ENCODE assay signal across 15 cellular contexts in genomic region chr17:35062284-35062683, GRCh38. TPM values are rescaled to one million over a fixed set of nuclear protein-coding genes. Genes with fewer than 3 reads are reported as not detected.
DNase-seq lines count a peak whose midpoint lies in the region; ATAC-seq lines count a peak whose summit lies in the region.
"Had no signal": no experiment of that assay in that cellular context is flagged by ENCODE, and none has a peak within 500 bp of the region (broad histone marks: within the 10 kb centered on the region; RNA-seq: fewer than 3 reads in every experiment).

No MANE protein-coding gene starts in this region.

- no peaks in the 10 kb centered on the region for H3K27me3 Mint-ChIP-seq in activated CD8-positive, alpha-beta memory T cell treated with anti-CD3 and anti-CD28 coated beads, Interleukin-2, amount 10 ng/mL, durations not matched to agents 7 days and 5 days
- no peaks in the 10 kb centered on the region for H3K27me3 Mint-ChIP-seq in T-cell
- no peaks in the 10 kb centered on the region for H3K27me3 Mint-ChIP-seq in effector memory CD8-positive, alpha-beta T cell

- peak overlapping the region; percentile 63 for H3K4me2 ChIP-seq in skeletal muscle satellite cell (ENCODE audit: low read length)

- H3K9me3 ChIP-seq in skeletal muscle satellite cell (replicated peaks; ENCODE audit: low read length) = no peaks in the 10 kb centered on the region

- no peak overlapping the region for H3K4me3 ChIP-seq in skeletal muscle satellite cell (ENCODE audit: low read length)

- intact Hi-C loops in posterior cingulate gyrus (cut with DNase I) = no loop called here

- peak overlapping the region; percentile 91 for H3K27ac Mint-ChIP-seq in activated CD8-positive, alpha-beta memory T cell treated with anti-CD3 and anti-CD28 coated beads, Interleukin-2, amount 10 ng/mL, durations not matched to agents 7 days and 5 days
- H3K27ac Mint-ChIP-seq in T-cell = peak overlapping the region; percentile 90 to 96
- peak overlapping the region; percentile 94 to 97 for H3K27ac Mint-ChIP-seq in effector memory CD8-positive, alpha-beta T cell

- POLR2A ChIA-PET in T-cell (lab: Charles Lee) = interaction anchor here (0.9 to 1.8 kb wide), 4 partner anchors 9 to 27 kb away, joined by 3 to 10 read pairs (median 6); no protein-coding TSS in a partner anchor

- peaks cover 4% of the 10 kb centered on the region for H3K9me3 Mint-ChIP-seq in activated CD8-positive, alpha-beta memory T cell treated with anti-CD3 and anti-CD28 coated beads, Interleukin-2, amount 10 ng/mL, durations not matched to agents 7 days and 5 days (ENCODE audit: low read depth)
- H3K9me3 Mint-ChIP-seq in T-cell = no peaks in the 10 kb centered on the region
- no peaks in the 10 kb centered on the region for H3K9me3 Mint-ChIP-seq in effector memory CD8-positive, alpha-beta T cell
- H3K9me3 Mint-ChIP-seq: neural crest cell had no signal

- H3K4me3 Mint-ChIP-seq in activated CD8-positive, alpha-beta memory T cell treated with anti-CD3 and anti-CD28 coated beads, Interleukin-2, amount 10 ng/mL, durations not matched to agents 7 days and 5 days = peak overlapping the region; percentile 54
- peak overlapping the region; percentile 52 to 76 (median 70) for H3K4me3 Mint-ChIP-seq in T-cell
- peak overlapping the region; percentile 45 to 71 for H3K4me3 Mint-ChIP-seq in effector memory CD8-positive, alpha-beta T cell
- H3K4me3 Mint-ChIP-seq: neural crest cell had no signal

- no peak overlapping the region for H3K9ac ChIP-seq in skeletal muscle satellite cell (ENCODE audit: low read depth, low read length)

- peaks cover 14% of the 10 kb centered on the region for H3K36me3 ChIP-seq in skeletal muscle satellite cell (ENCODE audit: insufficient read depth, low read length)

- CTCF ChIA-PET in activated CD8-positive, alpha-beta memory T cell treated with anti-CD3 and anti-CD28 coated beads, Interleukin-2, amount 10 ng/mL, durations not matched to agents 7 days and 5 days (lab: Charles Lee) = interaction anchor here (0.5 to 4.8 kb wide), 6 partner anchors 12 to 71 kb away, joined by 3 to 46 read pairs (median 18); no protein-coding TSS in a partner anchor
- CTCF ChIA-PET in T-cell (lab: Charles Lee) = interaction anchor here (1.2 to 4.7 kb wide), 4 partner anchors 11 to 81 kb away, joined by 3 to 33 read pairs (median 14); no protein-coding TSS in a partner anchor

- peaks cover 22% of the 10 kb centered on the region for H3K4me1 ChIP-seq in skeletal muscle satellite cell (ENCODE audit: control insufficient read depth, insufficient read depth, low read length)

- H3K27me3 ChIP-seq in skeletal muscle satellite cell (ENCODE audit: control insufficient read depth, insufficient read depth, low read length) = no peaks in the 10 kb centered on the region

- H3K36me3 Mint-ChIP-seq in activated CD8-positive, alpha-beta memory T cell treated with anti-CD3 and anti-CD28 coated beads, Interleukin-2, amount 10 ng/mL, durations not matched to agents 7 days and 5 days = peaks cover 54% of the 10 kb centered on the region
- peaks cover 34% of the 10 kb centered on the region for H3K36me3 Mint-ChIP-seq in T-cell
- peaks cover 16% of the 10 kb centered on the region for H3K36me3 Mint-ChIP-seq in effector memory CD8-positive, alpha-beta T cell (ENCODE audit: insufficient read depth)

- no peak for DNase-seq in activated CD8-positive, alpha-beta memory T cell treated with anti-CD3 and anti-CD28 coated beads, Interleukin-2, amount 10 ng/mL, durations not matched to agents 7 days and 5 days
- no peak for DNase-seq in activated CD8-positive, alpha-beta memory T cell treated with anti-CD3 and anti-CD28 coated beads for 24 hours
- no peak for DNase-seq in T-cell
- DNase-seq in effector memory CD8-positive, alpha-beta T cell = no peak
- no peak for DNase-seq in posterior cingulate gyrus
- no peak for DNase-seq in putamen (ENCODE audit: low spot score)
- DNase-seq in retina = no peak
- DNase-seq: ACHN; activated effector memory CD4-positive, alpha-beta T cell treated with anti-CD3 and anti-CD28 coated beads, Interleukin-2, amount 50 U/mL, for 16 hours; H7; NCI-H1436 treated with DMSO at 0.1 percent for 48 hours; NCI-H526 treated with DMSO at 0.1 percent for 48 hours had no signal

- peaks cover 55% of the 10 kb centered on the region for H3K4me1 Mint-ChIP-seq in activated CD8-positive, alpha-beta memory T cell treated with anti-CD3 and anti-CD28 coated beads, Interleukin-2, amount 10 ng/mL, durations not matched to agents 7 days and 5 days
- H3K4me1 Mint-ChIP-seq in T-cell = peaks cover 69 to 78% (median 70%) of the 10 kb centered on the region in 3 donors
- peaks cover 21 to 49% of the 10 kb centered on the region in 2 donors for H3K4me1 Mint-ChIP-seq in effector memory CD8-positive, alpha-beta T cell (ENCODE audit: low read depth in 2 of 2)

- ATAC-seq in activated CD8-positive, alpha-beta memory T cell treated with anti-CD3 and anti-CD28 coated beads, Interleukin-2, amount 10 ng/mL, durations not matched to agents 7 days and 5 days = no peak
- ATAC-seq in T-cell (replicated peaks in 1 of 4) = no peak
- ATAC-seq in effector memory CD8-positive, alpha-beta T cell (replicated peaks) = no peak

RNA-seq across cellular contexts. Expression of gene RFFL, which starts 1.2 kb away (rescaled TPM):
- 10 to 100 TPM; 47.7 to 52.2 TPM for total RNA-seq in activated CD8-positive, alpha-beta memory T cell treated with anti-CD3 and anti-CD28 coated beads, Interleukin-2, amount 10 ng/mL, durations not matched to agents 7 days and 5 days
- 10 to 100 TPM; 51.3 to 80.2 (median 74.1) TPM for total RNA-seq in T-cell
- total RNA-seq in skeletal muscle satellite cell (2012; rRNA removed) = 16.6 and 20.0 TPM in 2 replicates

RNA-seq across cellular contexts. Expression of gene RAD51D, which starts 57.4 kb away (rescaled TPM):
- 10 to 100 TPM; 34.0 to 43.0 TPM for total RNA-seq in activated CD8-positive, alpha-beta memory T cell treated with anti-CD3 and anti-CD28 coated beads, Interleukin-2, amount 10 ng/mL, durations not matched to agents 7 days and 5 days
- total RNA-seq in T-cell = 10 to 100 TPM; 14.6 to 29.9 (median 19.0) TPM
- total RNA-seq in skeletal muscle satellite cell (2012; rRNA removed) = 9.6 and 9.9 TPM in 2 replicates

RNA-seq across cellular contexts. Expression of gene FNDC8, which starts 59.1 kb away (rescaled TPM):
- total RNA-seq in activated CD8-positive, alpha-beta memory T cell treated with anti-CD3 and anti-CD28 coated beads, Interleukin-2, amount 10 ng/mL, durations not matched to agents 7 days and 5 days = not detected
- not detected for total RNA-seq in T-cell
- not detected in 2 replicates for total RNA-seq in skeletal muscle satellite cell (2012; rRNA removed)
- total RNA-seq: neural crest cell, urinary bladder had no signal
